16 cellular contexts compared by ENCODE assay signal in the genomic region with DNA sequence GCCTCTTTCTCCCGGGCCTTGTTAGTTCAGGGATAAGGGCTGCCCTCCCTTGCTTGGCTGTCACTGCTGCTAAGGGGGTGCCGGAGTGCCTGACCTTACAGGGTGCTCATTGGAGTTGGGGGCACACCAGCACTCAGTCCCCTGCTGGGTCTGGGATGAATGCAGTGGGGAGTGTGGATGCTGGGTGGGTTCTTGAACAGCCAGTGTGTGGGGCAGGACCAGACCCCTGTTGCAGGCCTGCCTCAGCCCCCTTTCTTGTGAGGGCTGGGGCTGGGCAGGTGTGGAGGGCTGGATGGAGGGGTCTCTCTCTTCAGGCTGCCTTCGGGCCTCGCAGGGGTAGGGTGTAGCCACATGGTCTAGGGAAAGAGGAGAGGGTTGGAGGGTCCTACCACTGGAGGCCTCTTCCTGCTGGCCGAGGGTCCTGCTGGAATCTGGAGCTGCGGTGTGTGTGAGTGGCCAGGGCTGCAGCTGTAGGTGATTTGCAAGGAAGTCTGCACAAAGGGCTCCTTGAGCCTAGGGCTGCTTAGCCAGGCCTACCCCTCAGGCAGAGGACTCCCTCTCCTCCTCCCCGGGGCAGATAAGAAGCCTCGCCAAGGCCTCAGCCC. TPM values are rescaled to one million over a fixed set of nuclear protein-coding genes. Genes with fewer than 3 reads are reported as not detected.
A peak's percentile ranks its signal among the peaks of the same experiment; 100 is the strongest.
DNase-seq lines count a peak whose midpoint lies in the region; ATAC-seq and TF ChIP-seq lines count a peak whose summit lies in the region.
"Had no signal": no experiment of that assay in that cellular context is flagged by ENCODE, and none has a peak within 500 bp of the region (broad histone marks: within the 10 kb centered on the region; RNA-seq: fewer than 3 reads in every experiment).

No MANE protein-coding gene starts in this region.

- H3K27me3 ChIP-seq in BLaER1 (peaks cover 51% of the 10 kb centered on the region), neutrophil (peaks cover 14% of the 10 kb centered on the region), A673 (replicated peaks; ENCODE audit: insufficient read depth, low read depth, low read length, poor library complexity) (peaks cover 34% of the 10 kb centered on the region)
- H3K27me3 ChIP-seq: gastrocnemius medialis had no signal

- H3K36me3 ChIP-seq in BLaER1 (no peaks in the 10 kb centered on the region), neutrophil (no peaks in the 10 kb centered on the region), A673 (ENCODE audit: insufficient read depth, low read length, poor library complexity, severe bottlenecking) (no peaks in the 10 kb centered on the region)
- H3K36me3 ChIP-seq: gastrocnemius medialis had no signal

- H3K4me3 ChIP-seq in BLaER1: no peak overlapping the region
- H3K4me3 ChIP-seq in NB4 (ENCODE audit: low read depth, low read length): peak overlapping the region; percentile 78
- peak overlapping the region; percentile 93 to 99 for H3K4me3 ChIP-seq in neutrophil (ENCODE audit: low read depth in 1 of 2, low read length in 1 of 2)
- H3K4me3 ChIP-seq in A673 (ENCODE audit: low read depth, low read length, poor library complexity, severe bottlenecking): no peak overlapping the region

- TF ChIP-seq CTCF in NB4 (IDR thresholded peaks at IDR 0.05; ENCODE audit: low read depth, low read length): no peak
- no peak for TF ChIP-seq CTCF in neutrophil (IDR thresholded peaks at IDR 0.05)
- no peak for TF ChIP-seq CTCF in A673 (conservative IDR thresholded peaks at IDR 0.05; ENCODE audit: low read depth, low read length)

- H3K4me1 ChIP-seq in BLaER1 (peaks cover 56% of the 10 kb centered on the region), neutrophil (ENCODE audit: control insufficient read depth in 1 of 2, insufficient read depth in 1 of 2, low read depth in 1 of 2, low read length in 1 of 2) (peaks cover 78 to 85% of the 10 kb centered on the region in 2 experiments), A673 (ENCODE audit: insufficient read depth, low read length, poor library complexity, severe bottlenecking) (no peaks in the 10 kb centered on the region)

- POLR2A ChIA-PET in A673 (lab: Charles Lee; ENCODE audit: low non-redundant PET): no interaction called here

- CTCF ChIA-PET in A673 (lab: Charles Lee): no interaction called here

- H3K9me3 ChIP-seq in BLaER1: no peaks in the 10 kb centered on the region
- no peaks in the 10 kb centered on the region for H3K9me3 ChIP-seq in neutrophil
- H3K9me3 ChIP-seq in A673 (ENCODE audit: low read depth, low read length, poor library complexity, severe bottlenecking): no peaks in the 10 kb centered on the region
- H3K9me3 ChIP-seq: gastrocnemius medialis had no signal

- intact Hi-C loops in A673 (cut with micrococcal nuclease; ENCODE audit: unreplicated experiment): no loop called here

- H4K20me1 ChIP-seq in BLaER1: peaks cover 36% of the 10 kb centered on the region

- peak; percentile 53 for DNase-seq in NB4 (ENCODE audit: low read depth)
- DNase-seq in epithelial cell of prostate (ENCODE audit: low read depth, low spot score): no peak
- no peak for DNase-seq in dermis blood vessel endothelial cell
- no peak for DNase-seq in A673 (ENCODE audit: low spot score)
- DNase-seq in stimulated activated naive CD8-positive, alpha-beta T cell treated with anti-CD3 and anti-CD28 coated beads, Interleukin-15, Interleukin-2, amounts not matched to agents 100 U/mL and 50 U/mL, for 24 hours: no peak
- no peak for DNase-seq in foreskin melanocyte
- DNase-seq: activated CD4-positive, alpha-beta T cell treated with anti-CD3 and anti-CD28 coated beads, Interleukin-2, amount 50 U/mL, for 4 hours; anterior cingulate cortex; gastrocnemius medialis; Karpas-422; naive thymus-derived CD4-positive, alpha-beta T cell; NCI-H1930 had no signal

- H3K27ac ChIP-seq in BLaER1 (no peak overlapping the region), epithelial cell of prostate (peak overlapping the region; percentile 24), neutrophil (peak overlapping the region; percentile 91), A673 (ENCODE audit: low read depth, low read length, poor library complexity, severe bottlenecking) (no peak overlapping the region)

- TF ChIP-seq POLR2A in NB4 (IDR thresholded peaks at IDR 0.05; ENCODE audit: extremely low read depth, insufficient read length): no peak

- no peak for ATAC-seq in stimulated activated naive CD8-positive, alpha-beta T cell treated with anti-CD3 and anti-CD28 coated beads, Interleukin-15, Interleukin-2, amounts not matched to agents 100 U/mL and 50 U/mL, for 24 hours
- ATAC-seq: gastrocnemius medialis; HCT116; naive thymus-derived CD4-positive, alpha-beta T cell; Right ventricle myocardium inferior had no signal

- no peak overlapping the region; the same call in 1 of the 2 replicates for H3K9ac ChIP-seq in BLaER1

- BruUV-seq in A673 (replicated peaks; lab: Mats Ljungman, UMichigan): no TSS peak

- peak overlapping the region; percentile 62; the same call in 1 of the 2 replicates for H3K4me2 ChIP-seq in BLaER1

RNA-seq across cellular contexts. Expression of a gene that starts 3.2 kb away (rescaled TPM):
- total RNA-seq in dermis blood vessel endothelial cell (0.17 and 0.19 TPM in 2 replicates), A673 (2021) (1.4 TPM in 2 replicates)

Comparison
In these comparisons a context has a peak if more than half of its experiments do, and no peak if none do; other contexts are left out.
1. H3K27ac ChIP-seq: peak in epithelial cell of prostate (single experiment) and neutrophil (single experiment); none in BLaER1 (single experiment) and A673 (single experiment).
2. H3K4me3 ChIP-seq: peak in NB4 (single experiment) and neutrophil (2 of 2); none in BLaER1 (single experiment) and A673 (single experiment).